Comparison of ENCODE assay signal across 17 cellular contexts in genomic region chr21:38903578-38904193, GRCh38.
DNase-seq lines count a peak whose midpoint lies in the region; ATAC-seq and TF ChIP-seq lines count a peak whose summit lies in the region.
"Had no signal": no experiment of that assay in that cellular context is flagged by ENCODE, and none has a peak within 500 bp of the region (broad histone marks: within the 10 kb centered on the region; RNA-seq: fewer than 3 reads in every experiment).

No MANE protein-coding gene starts in this region.

- no peak overlapping the region for H3K4me2 ChIP-seq in trophoblast cell (ENCODE audit: low read length)
- H3K4me2 ChIP-seq: A549 had no signal

- H4K91ac ChIP-seq in trophoblast cell (ENCODE audit: low read depth, low read length): peak overlapping the region; percentile 58

- no peak overlapping the region for H3K18ac ChIP-seq in trophoblast cell (ENCODE audit: low read length)

- H2BK12ac ChIP-seq in trophoblast cell (ENCODE audit: low read length): peak overlapping the region; percentile 68

- H3K4me3 ChIP-seq in trophoblast cell (ENCODE audit: low read depth, low read length) (no peak overlapping the region), vagina (no peak overlapping the region)
- H3K4me3 ChIP-seq: A549 had no signal

- peak; percentile 24 for ATAC-seq in left ventricle myocardium superior
- no peak for ATAC-seq in GM19351 (IDR thresholded peaks at IDR 0.05; ENCODE audit: unreplicated experiment)
- ATAC-seq in GM21360 (IDR thresholded peaks at IDR 0.05; ENCODE audit: unreplicated experiment): no peak
- ATAC-seq: A549 had no signal

- peaks cover 7 to 9% of the 10 kb centered on the region in 2 experiments for H3K4me1 ChIP-seq in trophoblast cell (ENCODE audit: control insufficient read depth in 1 of 2, insufficient read depth in 2 of 2, low read length in 2 of 2)
- peaks cover 31% of the 10 kb centered on the region for H3K4me1 ChIP-seq in vagina

- H3K9me3 ChIP-seq in trophoblast cell (ENCODE audit: insufficient read depth, low read depth, low read length): no peaks in the 10 kb centered on the region
- H3K9me3 ChIP-seq in vagina: no peaks in the 10 kb centered on the region
- H3K9me3 ChIP-seq: A549 had no signal

- no peak overlapping the region for H2BK120ac ChIP-seq in trophoblast cell (ENCODE audit: insufficient read depth, low read length, poor library complexity)

- H3K79me2 ChIP-seq in trophoblast cell (ENCODE audit: control insufficient read depth, insufficient read depth, low read length, poor library complexity): no peaks in the 10 kb centered on the region

- no CpG with 5 or more reads among the region's 14 CpGs for WGBS in trophoblast cell (ENCODE audit: extremely low coverage, insufficient coverage, insufficient read length)

- no peak overlapping the region for H3K9ac ChIP-seq in trophoblast cell (ENCODE audit: low read length)

- H2AK5ac ChIP-seq in trophoblast cell (ENCODE audit: low read length): no peak overlapping the region

- no peak for TF ChIP-seq CTCF in vagina (IDR thresholded peaks at IDR 0.05)

- no peak overlapping the region for H3K14ac ChIP-seq in trophoblast cell (ENCODE audit: low read length)

- peak overlapping the region; percentile 41 for H4K8ac ChIP-seq in trophoblast cell (ENCODE audit: low read depth, low read length)

- H3K23ac ChIP-seq in trophoblast cell (ENCODE audit: low read length): no peak overlapping the region

- H2AFZ ChIP-seq in trophoblast cell (ENCODE audit: insufficient read depth, low read length, poor library complexity): peak overlapping the region; percentile 8

- peak overlapping the region; percentile 27 for H2BK5ac ChIP-seq in trophoblast cell (ENCODE audit: low read depth, low read length, poor library complexity)

- H3K36me3 ChIP-seq in trophoblast cell (ENCODE audit: control insufficient read depth in 1 of 2, insufficient read depth in 2 of 2, low read length in 2 of 2): no peaks in the 10 kb centered on the region
- no peaks in the 10 kb centered on the region for H3K36me3 ChIP-seq in vagina

- H3K4ac ChIP-seq in trophoblast cell (ENCODE audit: low read depth, low read length): no peak overlapping the region

- H4K12ac ChIP-seq in trophoblast cell (ENCODE audit: low read depth, low read length): no peak overlapping the region

- intact Hi-C loops in left ventricle myocardium superior (cut with micrococcal nuclease): no loop called here
- intact Hi-C loops in vagina (cut with DNase I): no loop called here

- H3K27me3 ChIP-seq in trophoblast cell (ENCODE audit: insufficient read depth, low read length): no peaks in the 10 kb centered on the region
- no peaks in the 10 kb centered on the region for H3K27me3 ChIP-seq in vagina

- H3K79me1 ChIP-seq in trophoblast cell (ENCODE audit: low read length): peaks cover 2% of the 10 kb centered on the region

- no peak for TF ChIP-seq POLR2A in vagina (IDR thresholded peaks at IDR 0.05)

- no peak overlapping the region for H3K27ac ChIP-seq in trophoblast cell (ENCODE audit: low read depth, low read length)
- H3K27ac ChIP-seq in vagina: peak overlapping the region; percentile 92
- H3K27ac ChIP-seq: A549 had no signal

- DNase-seq in NCI-H82 (lab: John Stamatoyannopoulos, UW) (peak; percentile 28), NCI-H82 treated with DMSO at 0.1 percent for 48 hours (lab: John Stamatoyannopoulos, UW; ENCODE audit: unreplicated experiment) (no peak), left ventricle myocardium superior (peak; percentile 40), trophoblast cell (peak in 1 of 2 donors; percentile 26), vagina (ENCODE audit: extremely low spot score in 2 of 2) (no peak), NCI-H128 (lab: John Stamatoyannopoulos, UW; ENCODE audit: unreplicated experiment) (no peak)
- DNase-seq: activated CD4-positive, CD25-positive, alpha-beta regulatory T cell treated with anti-CD3 and anti-CD28 coated beads, Interleukin-2, amount 50 U/mL, for 72 hours; activated T-cell treated with anti-CD3 and anti-CD28 coated beads, Interleukin-2, amount 50 U/mL, for 1 hour; effector CD8-positive, alpha-beta T cell; KBM-7; NCI-H1930; retina; substantia nigra; SW 1271 had no signal

Comparison
In these comparisons a context has a peak if more than half of its experiments do, and no peak if none do; other contexts are left out.
1. DNase-seq: peak in NCI-H82 (single experiment) and left ventricle myocardium superior (single experiment); none in NCI-H82 treated with DMSO at 0.1 percent for 48 hours (single experiment), vagina (0 of 2) and NCI-H128 (single experiment).